Comparison of ENCODE assay signal across 9 cellular contexts in the genomic region with DNA sequence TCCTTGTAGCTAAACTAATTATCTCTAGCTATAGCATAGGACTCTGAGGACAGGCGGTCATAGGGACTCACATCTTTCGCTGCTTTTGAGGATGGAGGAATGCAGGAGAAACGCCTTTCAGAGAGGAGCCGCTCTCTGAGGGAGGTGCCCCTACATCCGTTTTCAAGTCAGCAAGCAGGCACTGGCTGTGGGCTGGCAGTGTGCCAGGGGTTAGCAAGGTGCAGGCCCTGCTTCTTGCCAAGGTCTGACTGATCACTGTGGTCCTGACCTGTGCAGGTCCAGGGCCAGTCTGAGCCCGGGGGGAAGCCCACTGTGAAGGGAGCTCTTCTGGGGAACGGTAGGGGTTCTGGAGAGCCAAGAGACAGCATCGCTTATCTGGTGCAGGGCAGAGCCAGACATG.
DNase-seq lines count a peak whose midpoint lies in the region; TF ChIP-seq lines count a peak whose summit lies in the region.
"Had no signal": no experiment of that assay in that cellular context is flagged by ENCODE, and none has a peak within 500 bp of the region (broad histone marks: within the 10 kb centered on the region; RNA-seq: fewer than 3 reads in every experiment).

No MANE protein-coding gene starts in this region.

- H3K4me3 ChIP-seq in DOHH2 (ENCODE audit: low read length) = no peak overlapping the region
- H3K4me3 ChIP-seq in hepatocyte = no peak overlapping the region
- H3K4me3 ChIP-seq: left lung had no signal

- no peaks in the 10 kb centered on the region for H3K9me3 ChIP-seq in DOHH2 (ENCODE audit: control insufficient read depth, insufficient read depth, low read length)
- H3K9me3 ChIP-seq in hepatocyte (ENCODE audit: low read depth) = no peaks in the 10 kb centered on the region
- H3K9me3 ChIP-seq: left lung had no signal

- no peaks in the 10 kb centered on the region for H3K27me3 ChIP-seq in DOHH2 (ENCODE audit: control insufficient read depth, low read length)
- no peaks in the 10 kb centered on the region for H3K27me3 ChIP-seq in hepatocyte
- H3K27me3 ChIP-seq: left lung had no signal

- 89% methylated on average over 8 of the region's 8 CpGs for WGBS in hepatocyte (ENCODE audit: low lambda C conversion rate, missing lambda C conversion rate)

- H2AFZ ChIP-seq in hepatocyte = no peak overlapping the region

- DNase-seq in UCSD-AML1 (lab: John Stamatoyannopoulos, UW; ENCODE audit: unreplicated experiment) (peak; percentile 54), SKM-1 treated with dmso at 0.1 percent for 144 hours (lab: John Stamatoyannopoulos, UW; ENCODE audit: unreplicated experiment) (no peak), hepatocyte (ENCODE audit: low spot score) (no peak), NK-92 (lab: John Stamatoyannopoulos, UW; ENCODE audit: unreplicated experiment) (no peak), caudate nucleus (lab: John Stamatoyannopoulos, UW) (no peak)
- DNase-seq in activated naive CD8-positive, alpha-beta T cell treated with anti-CD3 and anti-CD28 coated beads, Interleukin-2, amount 50 U/mL, for 16 hours (ENCODE audit: low read depth, low spot score) = peak; percentile 32
- DNase-seq in stimulated activated CD4-positive, alpha-beta T cell treated with anti-CD3 and anti-CD28 coated beads, Interleukin-1b, Interleukin-23, amount 100 ng/mL, for 24 hours (ENCODE audit: low read depth in 4 of 4, low spot score in 1 of 4) = peak; percentile 41 to 66 (median 56)

- H3K36me3 ChIP-seq in DOHH2 (ENCODE audit: control insufficient read depth, low read length) (no peaks in the 10 kb centered on the region), hepatocyte (replicated peaks; ENCODE audit: insufficient read depth, low read depth) (no peaks in the 10 kb centered on the region)
- H3K36me3 ChIP-seq: left lung had no signal

- H3K79me2 ChIP-seq in DOHH2 (ENCODE audit: control insufficient read depth, low read length) (no peaks in the 10 kb centered on the region), hepatocyte (peaks cover 3% of the 10 kb centered on the region)

- peak overlapping the region; percentile 29 for H3K4me2 ChIP-seq in DOHH2 (ENCODE audit: low read length)
- H3K4me2 ChIP-seq in hepatocyte = no peak overlapping the region

- no peaks in the 10 kb centered on the region; the same call in 1 of the 2 replicates for H3F3A ChIP-seq in DOHH2 (ENCODE audit: control insufficient read depth, insufficient read depth)

- H4K20me1 ChIP-seq in DOHH2 (ENCODE audit: control insufficient read depth, insufficient read depth, low read depth, low read length) (no peaks in the 10 kb centered on the region), hepatocyte (ENCODE audit: insufficient read depth, poor library complexity, severe bottlenecking) (no peaks in the 10 kb centered on the region)

- H3K9me2 ChIP-seq in DOHH2 (replicated peaks; ENCODE audit: control insufficient read depth, low read length) (no peaks in the 10 kb centered on the region), hepatocyte (replicated peaks; ENCODE audit: insufficient read depth) (no peaks in the 10 kb centered on the region)

- no peak overlapping the region for H3K27ac ChIP-seq in DOHH2 (ENCODE audit: low read depth, low read length)
- H3K27ac ChIP-seq in hepatocyte = no peak overlapping the region
- no peak overlapping the region for H3K27ac ChIP-seq in caudate nucleus (ENCODE audit: low read depth, low read length)
- H3K27ac ChIP-seq: left lung had no signal

- H3K4me1 ChIP-seq in DOHH2 (ENCODE audit: control insufficient read depth, low read length) = peaks cover 55% of the 10 kb centered on the region
- H3K4me1 ChIP-seq in hepatocyte (ENCODE audit: insufficient read depth) = no peaks in the 10 kb centered on the region

- TF ChIP-seq CTCF in DOHH2 (IDR thresholded peaks at IDR 0.05; ENCODE audit: low read depth, low read length, poor library complexity, severe bottlenecking) (no peak), hepatocyte (IDR thresholded peaks at IDR 0.05; ENCODE audit: poor library complexity) (no peak)

Comparison
In these comparisons a context has a peak if more than half of its experiments do, and no peak if none do; other contexts are left out.
1. DNase-seq: peak in UCSD-AML1 (single experiment), activated naive CD8-positive, alpha-beta T cell treated with anti-CD3 and anti-CD28 coated beads, Interleukin-2, amount 50 U/mL, for 16 hours (single experiment) and stimulated activated CD4-positive, alpha-beta T cell treated with anti-CD3 and anti-CD28 coated beads, Interleukin-1b, Interleukin-23, amount 100 ng/mL, for 24 hours (4 of 4); none in SKM-1 treated with dmso at 0.1 percent for 144 hours (single experiment), hepatocyte (single experiment), NK-92 (single experiment) and caudate nucleus (0 of 61).